In genomic region chr5:75152861-75153260, GRCh38 we compare ENCODE assay signal across 1 cellular context.
TF ChIP-seq lines count a peak whose summit lies in the region.

No MANE protein-coding gene starts in this region.

TF ChIP-seq in K562, 482 proteins besides CTCF, POLR2A, EP300 and RAD21 (continued from another document):
- TF ChIP-seq MED1 (CRISPR knock-in tag; IDR thresholded peaks at IDR 0.05; ENCODE audit: borderline replicate concordance) (no peak), SMAD1 (IDR thresholded peaks at IDR 0.05; ENCODE audit: low read depth, low read length, partially characterized antibody) (no peak), ZNF707 (CRISPR knock-in tag; conservative IDR thresholded peaks at IDR 0.05) (no peak), MAFF (IDR thresholded peaks at IDR 0.05; ENCODE audit: low read length) (peak; percentile 33; the same call in 1 of the 2 replicates)
